Comparison of ENCODE assay signal across 22 cellular contexts in the genomic region with DNA sequence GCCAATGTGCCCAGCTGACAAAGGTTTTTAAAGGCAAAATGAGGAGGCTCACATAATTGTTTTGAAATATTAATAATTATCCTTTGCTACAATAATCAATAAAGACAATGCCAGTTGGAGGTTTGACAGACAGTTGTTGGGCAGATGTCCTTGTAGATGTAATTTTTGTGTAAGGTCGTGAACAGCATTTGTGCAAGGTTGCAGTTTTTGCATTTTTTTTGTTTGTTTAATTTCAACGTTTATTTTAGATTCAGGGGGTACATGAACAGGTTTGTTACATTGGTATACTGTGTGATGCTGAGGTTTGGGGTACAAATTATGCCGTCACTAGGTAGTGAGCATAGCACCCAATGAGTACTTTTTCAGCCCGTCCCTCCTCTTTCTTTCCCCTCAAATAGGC. TPM values are rescaled to one million over a fixed set of nuclear protein-coding genes. Genes with fewer than 3 reads are reported as not detected.
"Had no signal": no experiment of that assay in that cellular context is flagged by ENCODE, and none has a peak within 500 bp of the region (broad histone marks: within the 10 kb centered on the region; RNA-seq: fewer than 3 reads in every experiment).

No MANE protein-coding gene starts in this region.

- H3K9ac ChIP-seq: SK-N-SH had no signal

- DNase-seq: MG63, NCI-H1092 treated with DMSO at 0.1 percent for 48 hours, NCI-H1436, NCI-H187, NCI-H2029, NCI-H2081 treated with DMSO at 0.1 percent for 48 hours, NCI-H2171, NCI-H226, NCI-H446, NCI-H510A, NCI-H524 treated with DMSO at 0.1 percent for 48 hours, NCI-H69, NCI-H774, Right ventricle myocardium superior, RPMI8226, SK-N-SH, SW 1271, T-cell had no signal

- H3K4me2 ChIP-seq: SK-N-SH had no signal

- H3K36me3 ChIP-seq: MG63 had no signal

- H3K9me3 ChIP-seq: MG63, SK-N-SH had no signal

- H3K4me3 ChIP-seq: MG63 had no signal

- H3K27me3 ChIP-seq: MG63 had no signal

- ATAC-seq: T-cell had no signal

- FAIRE-seq: RCC 7860 had no signal

RNA-seq across cellular contexts. Expression of a gene that starts 9.3 kb away (rescaled TPM):
- polyA plus RNA-seq: IgD-negative memory B cell had no signal

RNA-seq across cellular contexts. Expression of a gene that starts 41.9 kb away (rescaled TPM):
- total RNA-seq: HT-29, SK-MEL-5, T-cell had no signal
- polyA plus RNA-seq: IgD-negative memory B cell, SK-N-SH had no signal
